In genomic region chr2:10079931-10080535, GRCh38 we compare ENCODE assay signal across 8 cellular contexts. TPM values are rescaled to one million over a fixed set of nuclear protein-coding genes. Genes with fewer than 3 reads are reported as not detected.
DNase-seq lines count a peak whose midpoint lies in the region; ATAC-seq and TF ChIP-seq lines count a peak whose summit lies in the region.

A gene with protein sequence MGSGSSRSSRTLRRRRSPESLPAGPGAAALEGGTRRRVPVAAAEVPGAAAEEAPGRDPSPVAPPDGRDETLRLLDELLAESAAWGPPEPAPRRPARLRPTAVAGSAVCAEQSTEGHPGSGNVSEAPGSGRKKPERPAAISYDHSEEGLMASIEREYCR (minus strand): TSS chr2:10080411. CDS start chr2:10080223, 188 bp downstream.

- CTCF ChIA-PET in naive thymus-derived CD4-positive, alpha-beta T cell (lab: Charles Lee), result no interaction called here

- H3K9me3 ChIP-seq in SJCRH30 (replicated peaks), result no peaks in the 10 kb centered on the region
- H3K9me3 ChIP-seq in naive thymus-derived CD4-positive, alpha-beta T cell (ENCODE audit: control insufficient read depth in 2 of 3, low read length in 3 of 3), result no peaks in the 10 kb centered on the region

- peak; percentile 36 for ATAC-seq in naive thymus-derived CD4-positive, alpha-beta T cell

- peak within 1 kb of the TSS; percentile 85 for H3K27ac Mint-ChIP-seq in endothelial cell (ENCODE audit: unreplicated experiment)
- peak within 1 kb of the TSS in 5 of 9 donors; percentile 49 to 64 (median 51) for H3K27ac Mint-ChIP-seq in naive thymus-derived CD4-positive, alpha-beta T cell

- POLR2A ChIA-PET in naive thymus-derived CD4-positive, alpha-beta T cell (lab: Charles Lee), result no interaction called here

- no peak for TF ChIP-seq CTCF in endothelial cell (IDR thresholded peaks at IDR 0.05; ENCODE audit: unreplicated experiment)

- H3K27me3 Mint-ChIP-seq in endothelial cell (ENCODE audit: unreplicated experiment), result peaks cover 18% of the 10 kb centered on the region
- peaks cover 73 to 83% (median 79%) of the 10 kb centered on the region in 5 donors for H3K27me3 Mint-ChIP-seq in naive thymus-derived CD4-positive, alpha-beta T cell

- H3K27ac ChIP-seq in SJCRH30, result no peak within 1 kb of the TSS
- H3K27ac ChIP-seq in naive thymus-derived CD4-positive, alpha-beta T cell (ENCODE audit: low read depth, low read length), result no peak within 1 kb of the TSS

- H3K36me3 ChIP-seq in H7 (replicated peaks; ENCODE audit: control insufficient read depth, insufficient read depth, low read length), result no peaks in the 10 kb centered on the region
- no peaks in the 10 kb centered on the region for H3K36me3 ChIP-seq in SJCRH30
- H3K36me3 ChIP-seq in naive thymus-derived CD4-positive, alpha-beta T cell (ENCODE audit: control insufficient read depth in 2 of 3, insufficient read depth in 3 of 3, low read length in 3 of 3), result no peaks in the 10 kb centered on the region

- intact Hi-C loops in naive thymus-derived CD4-positive, alpha-beta T cell (cut with micrococcal nuclease), result loop anchor here in 1 of 2 donors (2.0 kb wide), 1 partner anchor 41 kb away; no protein-coding TSS in a partner anchor

- H3K36me3 Mint-ChIP-seq in endothelial cell (ENCODE audit: low read depth, unreplicated experiment), result no peaks in the 10 kb centered on the region
- H3K36me3 Mint-ChIP-seq in naive thymus-derived CD4-positive, alpha-beta T cell, result peaks cover 0 to 4% (median 0%) of the 10 kb centered on the region in 5 donors

- no peaks in the 10 kb centered on the region for H3K9me3 Mint-ChIP-seq in endothelial cell (ENCODE audit: unreplicated experiment)
- H3K9me3 Mint-ChIP-seq in naive thymus-derived CD4-positive, alpha-beta T cell, result no peaks in the 10 kb centered on the region

- peaks cover 6% of the 10 kb centered on the region for H3K4me1 Mint-ChIP-seq in endothelial cell (ENCODE audit: unreplicated experiment)
- peaks cover 9 to 25% (median 14%) of the 10 kb centered on the region in 7 donors for H3K4me1 Mint-ChIP-seq in naive thymus-derived CD4-positive, alpha-beta T cell

- peak within 1 kb of the TSS; percentile 89 for H3K4me3 Mint-ChIP-seq in endothelial cell (ENCODE audit: unreplicated experiment)
- peak within 1 kb of the TSS; percentile 78 to 96 (median 87) for H3K4me3 Mint-ChIP-seq in naive thymus-derived CD4-positive, alpha-beta T cell

- H3K27me3 ChIP-seq in H7 (ENCODE audit: control insufficient read depth, insufficient read depth, low read length) (peaks cover 35% of the 10 kb centered on the region), SJCRH30 (peaks cover 15% of the 10 kb centered on the region; the same call in 1 of the 2 replicates)
- peaks cover 0 to 13% of the 10 kb centered on the region in 2 donors for H3K27me3 ChIP-seq in naive thymus-derived CD4-positive, alpha-beta T cell (ENCODE audit: control insufficient read depth in 2 of 2, insufficient read depth in 2 of 2, low read length in 2 of 2)

- H3K4me3 ChIP-seq in H7 (ENCODE audit: insufficient read depth, low read depth, low read length) (peak within 1 kb of the TSS; percentile 48), SJCRH30 (peak within 1 kb of the TSS; percentile 57)
- H3K4me3 ChIP-seq in naive thymus-derived CD4-positive, alpha-beta T cell (ENCODE audit: low read length), result peak within 1 kb of the TSS; percentile 32

- DNase-seq in DMS53 (lab: John Stamatoyannopoulos, UW), result peak; percentile 34
- DNase-seq in DMS53 treated with DMSO at 0.1 percent for 48 hours (lab: John Stamatoyannopoulos, UW; ENCODE audit: unreplicated experiment), result no peak
- peak; percentile 94 for DNase-seq in H7
- DNase-seq in SJCRH30, result peak; percentile 40 to 46
- peak; percentile 74 for DNase-seq in endothelial cell (ENCODE audit: low spot score)
- DNase-seq in naive thymus-derived CD4-positive, alpha-beta T cell, result peak in 1 of 9 donors; percentile 47
- no peak for DNase-seq in superior temporal gyrus (ENCODE audit: extremely low spot score)
- DNase-seq in NCI-H2081 treated with DMSO at 0.1 percent for 48 hours (lab: John Stamatoyannopoulos, UW), result no peak

- no peaks in the 10 kb centered on the region for H3K4me1 ChIP-seq in SJCRH30
- peaks cover 9 to 11% of the 10 kb centered on the region in 2 donors for H3K4me1 ChIP-seq in naive thymus-derived CD4-positive, alpha-beta T cell (ENCODE audit: control insufficient read depth in 2 of 2, insufficient read depth in 2 of 2, low read length in 2 of 2)

RNA-seq across cellular contexts. Expression of the gene that starts here (rescaled TPM):
- total RNA-seq in H7 (2014; rRNA removed; shearing (Covaris generic)), result 0.24 and 0.63 TPM in 2 replicates
- total RNA-seq in SJCRH30 (2014; rRNA removed; shearing (Covaris generic)), result not detected in 2 replicates
- 7.3 TPM for total RNA-seq in endothelial cell (ENCODE audit: unreplicated experiment)
- total RNA-seq in naive thymus-derived CD4-positive, alpha-beta T cell, result 1 to 10 TPM in 1 of 5 experiments, not detected in 4; 1.3 TPM
- polyA plus RNA-seq in naive thymus-derived CD4-positive, alpha-beta T cell, result not detected

Comparison
In these comparisons a context has a peak if more than half of its experiments do, and no peak if none do; other contexts are left out.
1. DNase-seq: peak in DMS53 (single experiment) and endothelial cell (single experiment); none in DMS53 treated with DMSO at 0.1 percent for 48 hours (single experiment), superior temporal gyrus (single experiment) and NCI-H2081 treated with DMSO at 0.1 percent for 48 hours (single experiment).
2. Peak in DNase-seq and H3K4me3 ChIP-seq in H7; RNA of the gene not detected or under 1 TPM.
3. Peak in DNase-seq and H3K4me3 ChIP-seq in SJCRH30; RNA of the gene not detected or under 1 TPM.
4. Peak in every context shown above with its lines, with median percentiles within 50 percentile points of each other: H3K4me3 ChIP-seq.